In the genomic region with DNA sequence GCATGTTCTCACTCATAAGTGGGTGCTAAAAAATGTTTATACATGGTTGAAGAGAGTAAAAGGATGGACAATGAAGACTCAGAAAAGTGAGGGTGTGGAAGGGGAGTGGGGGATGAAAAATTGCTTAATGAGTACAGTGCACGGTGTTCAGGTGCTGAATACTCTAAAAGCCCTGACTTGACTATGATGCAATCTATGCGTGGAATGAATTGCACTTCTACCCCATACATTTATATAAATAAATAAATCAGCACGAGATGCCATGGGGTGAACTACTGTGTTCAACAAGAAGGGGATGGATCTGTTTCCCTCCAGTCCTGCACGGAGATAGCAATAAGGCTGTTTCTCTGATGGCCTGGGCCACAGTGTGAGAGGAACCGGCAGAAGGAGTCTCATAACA, we compare ENCODE assay signal across 20 cellular contexts.
DNase-seq lines count a peak whose midpoint lies in the region; ATAC-seq, FAIRE-seq and TF ChIP-seq lines count a peak whose summit lies in the region.
"Had no signal": no experiment of that assay in that cellular context is flagged by ENCODE, and none has a peak within 500 bp of the region (broad histone marks: within the 10 kb centered on the region; RNA-seq: fewer than 3 reads in every experiment).

No MANE protein-coding gene starts in this region.

- H2BK12ac ChIP-seq in mesenchymal stem cell (ENCODE audit: low read length in 2 of 2) (no peak overlapping the region), trophoblast cell (ENCODE audit: low read length) (peak overlapping the region; percentile 65)

- no peaks in the 10 kb centered on the region for H3K9me3 Mint-ChIP-seq in activated T-helper 2 cell treated with anti-CD3 and anti-CD28 coated beads, Interferon-gamma antibody, Interleukin-2, Interleukin-4, amounts not matched to agents 10 μg/mL and 5 μg/mL and 100 μg/mL, durations not matched to agents 14 hours and 24 hours and 36 hours
- H3K9me3 Mint-ChIP-seq: CD8-positive, alpha-beta T cell; H9 had no signal

- no peak overlapping the region for H2BK15ac ChIP-seq in mesenchymal stem cell (ENCODE audit: low read depth, poor library complexity, severe bottlenecking)

- no peak overlapping the region for H4K12ac ChIP-seq in trophoblast cell (ENCODE audit: low read depth, low read length)

- 0 out of 2 replicates have a peak, but pooled peaks cover 10% of the 10 kb centered on the region for H3K4me1 ChIP-seq in HepG2 (ENCODE audit: insufficient read depth, low read length)
- H3K4me1 ChIP-seq in right lobe of liver: no peaks in the 10 kb centered on the region
- H3K4me1 ChIP-seq in mesenchymal stem cell (ENCODE audit: control insufficient read depth, insufficient read depth, low read depth, low read length): peaks cover 2% of the 10 kb centered on the region
- peaks cover 0 to 3% of the 10 kb centered on the region in 2 experiments for H3K4me1 ChIP-seq in trophoblast cell (ENCODE audit: control insufficient read depth in 1 of 2, insufficient read depth in 2 of 2, low read length in 2 of 2)
- no peaks in the 10 kb centered on the region for H3K4me1 ChIP-seq in GM23248 (ENCODE audit: insufficient read depth)
- H3K4me1 ChIP-seq: BLaER1 had no signal

- H3K79me1 ChIP-seq in mesenchymal stem cell (replicated peaks; ENCODE audit: low read length, poor library complexity, severe bottlenecking): no peaks in the 10 kb centered on the region
- peaks cover 3% of the 10 kb centered on the region for H3K79me1 ChIP-seq in trophoblast cell (ENCODE audit: low read length)

- intact Hi-C loops in HepG2 (cut with micrococcal nuclease; ENCODE audit: unreplicated experiment): no loop called here
- intact Hi-C loops in right lobe of liver (cut with DNase I): no loop called here
- intact Hi-C loops in activated T-helper 2 cell treated with anti-CD3 and anti-CD28 coated beads, Interferon-gamma antibody, Interleukin-2, Interleukin-4, amounts not matched to agents 10 μg/mL and 5 μg/mL and 100 μg/mL, durations not matched to agents 14 hours and 24 hours and 36 hours (cut with micrococcal nuclease): no loop called here

- no peaks in the 10 kb centered on the region for H3K4me1 Mint-ChIP-seq in activated T-helper 2 cell treated with anti-CD3 and anti-CD28 coated beads, Interferon-gamma antibody, Interleukin-2, Interleukin-4, amounts not matched to agents 10 μg/mL and 5 μg/mL and 100 μg/mL, durations not matched to agents 14 hours and 24 hours and 36 hours (ENCODE audit: low read depth)
- H3K4me1 Mint-ChIP-seq: B cell; CD4-positive, CD25-positive, alpha-beta regulatory T cell had no signal

- TF ChIP-seq CTCF in HepG2 (CRISPR knock-in tag; IDR thresholded peaks at IDR 0.05) (no peak), right lobe of liver (IDR thresholded peaks at IDR 0.05) (no peak)

- no peaks in the 10 kb centered on the region for H3K36me3 Mint-ChIP-seq in activated T-helper 2 cell treated with anti-CD3 and anti-CD28 coated beads, Interferon-gamma antibody, Interleukin-2, Interleukin-4, amounts not matched to agents 10 μg/mL and 5 μg/mL and 100 μg/mL, durations not matched to agents 14 hours and 24 hours and 36 hours (ENCODE audit: low read depth)
- H3K36me3 Mint-ChIP-seq: CD4-positive, CD25-positive, alpha-beta regulatory T cell; CD8-positive, alpha-beta T cell had no signal

- H3K4me3 ChIP-seq in HepG2 (replicated peaks in 1 of 3; ENCODE audit: insufficient read depth in 1 of 3, low read depth in 2 of 3, low read length in 3 of 3) (no peak overlapping the region), right lobe of liver (no peak overlapping the region), mesenchymal stem cell (ENCODE audit: insufficient read depth in 1 of 2, low read depth in 1 of 2, low read length in 2 of 2) (no peak overlapping the region), trophoblast cell (ENCODE audit: low read depth, low read length) (no peak overlapping the region), GM23248 (no peak overlapping the region)
- H3K4me3 ChIP-seq: BLaER1 had no signal

- H3K14ac ChIP-seq in mesenchymal stem cell (ENCODE audit: low read length in 2 of 2) (no peak overlapping the region), trophoblast cell (ENCODE audit: low read length) (no peak overlapping the region)

- no peak for DNase-seq in HepG2 (ENCODE audit: low spot score)
- DNase-seq in right lobe of liver: no peak
- DNase-seq in mesenchymal stem cell: no peak
- no peak for DNase-seq in trophoblast cell
- DNase-seq in GM23248: no peak
- DNase-seq in activated T-helper 2 cell treated with anti-CD3 and anti-CD28 coated beads, Interferon-gamma antibody, Interleukin-2, Interleukin-4, amounts not matched to agents 10 μg/mL and 5 μg/mL and 100 μg/mL, durations not matched to agents 14 hours and 24 hours and 36 hours (ENCODE audit: low spot score): no peak
- DNase-seq: Caco-2; CD4-positive, CD25-positive, alpha-beta regulatory T cell; CD8-positive, alpha-beta T cell; DMS153; DND-41; H9 had no signal

- no peak for FAIRE-seq in HepG2 (lab: Jason Lieb, UNC)
- FAIRE-seq: A204.1, G401.6, GM12892 had no signal

- in situ Hi-C loops in HepG2 (cut with HindIII; ENCODE audit: extremely low pct_ligation_motif_present, low pct_unique_long_range_greater_than_20kb): no loop called here
- in situ Hi-C loops in GM23248 (cut with MboI): no loop called here

- H3K9ac ChIP-seq in HepG2 (ENCODE audit: insufficient read depth, low read depth, low read length): no peak overlapping the region
- H3K9ac ChIP-seq in mesenchymal stem cell (ENCODE audit: low read length): no peak overlapping the region
- no peak overlapping the region for H3K9ac ChIP-seq in trophoblast cell (ENCODE audit: low read length)
- H3K9ac ChIP-seq in GM23248: no peak overlapping the region
- H3K9ac ChIP-seq: BLaER1 had no signal

- peak overlapping the region; percentile 68 for H2AK5ac ChIP-seq in mesenchymal stem cell (ENCODE audit: low read length, severe bottlenecking)
- H2AK5ac ChIP-seq in trophoblast cell (ENCODE audit: low read length): no peak overlapping the region

- H3K9me2 ChIP-seq in GM23248 (ENCODE audit: insufficient read depth): no peaks in the 10 kb centered on the region

- H4K8ac ChIP-seq in mesenchymal stem cell (ENCODE audit: low read length) (peak overlapping the region; percentile 77), trophoblast cell (ENCODE audit: low read depth, low read length) (no peak overlapping the region)

- H3K18ac ChIP-seq in mesenchymal stem cell (ENCODE audit: low read depth in 1 of 2, low read length in 2 of 2): no peak overlapping the region
- H3K18ac ChIP-seq in trophoblast cell (ENCODE audit: low read length): no peak overlapping the region

- no peak overlapping the region for H3K4me3 Mint-ChIP-seq in activated T-helper 2 cell treated with anti-CD3 and anti-CD28 coated beads, Interferon-gamma antibody, Interleukin-2, Interleukin-4, amounts not matched to agents 10 μg/mL and 5 μg/mL and 100 μg/mL, durations not matched to agents 14 hours and 24 hours and 36 hours (ENCODE audit: low read depth)
- H3K4me3 Mint-ChIP-seq: B cell; CD4-positive, CD25-positive, alpha-beta regulatory T cell; CD8-positive, alpha-beta T cell; H9 had no signal

- ATAC-seq in HepG2 (no peak), right lobe of liver (no peak)
- ATAC-seq: CD8-positive, alpha-beta T cell; HCT116 had no signal

- TF ChIP-seq POLR2A in HepG2 (IDR thresholded peaks at IDR 0.05; ENCODE audit: insufficient read depth in 1 of 2, low read depth in 2 of 2, low read length in 2 of 2) (no peak), right lobe of liver (IDR thresholded peaks at IDR 0.05) (no peak)

- CTCF ChIA-PET in HepG2 (lab: Yijun Ruan, JAX; ENCODE audit: low intra/inter-chr PET ratio, low total read pairs): no interaction called here

- no peak overlapping the region for H3K27ac Mint-ChIP-seq in activated T-helper 2 cell treated with anti-CD3 and anti-CD28 coated beads, Interferon-gamma antibody, Interleukin-2, Interleukin-4, amounts not matched to agents 10 μg/mL and 5 μg/mL and 100 μg/mL, durations not matched to agents 14 hours and 24 hours and 36 hours
- H3K27ac Mint-ChIP-seq: B cell; CD4-positive, CD25-positive, alpha-beta regulatory T cell; CD8-positive, alpha-beta T cell; H9 had no signal

- H4K20me1 ChIP-seq in HepG2 (ENCODE audit: insufficient read depth, low read length) (no peaks in the 10 kb centered on the region), GM23248 (ENCODE audit: insufficient read depth) (no peaks in the 10 kb centered on the region)
- H4K20me1 ChIP-seq: BLaER1 had no signal

- H3F3A ChIP-seq in GM23248 (ENCODE audit: insufficient read depth): no peaks in the 10 kb centered on the region

- no peak for TF ChIP-seq EP300 in HepG2 (IDR thresholded peaks at IDR 0.05; ENCODE audit: low read depth in 2 of 2, low read length in 2 of 2)
- TF ChIP-seq EP300 in HepG2 (CRISPR knock-in tag; IDR thresholded peaks at IDR 0.05; ENCODE audit: borderline replicate concordance): no peak

- H3K27me3 ChIP-seq in HepG2 (ENCODE audit: control insufficient read depth in 1 of 2, insufficient read depth in 2 of 2, low read length in 2 of 2) (no peaks in the 10 kb centered on the region), right lobe of liver (no peaks in the 10 kb centered on the region), mesenchymal stem cell (ENCODE audit: control insufficient read depth in 1 of 2, insufficient read depth in 1 of 2, low read length in 2 of 2) (peaks cover 0 to 8% of the 10 kb centered on the region in 2 experiments), trophoblast cell (ENCODE audit: insufficient read depth, low read length) (no peaks in the 10 kb centered on the region), GM23248 (replicated peaks; ENCODE audit: insufficient read depth) (no peaks in the 10 kb centered on the region; the same call in 1 of the 2 replicates)
- H3K27me3 ChIP-seq: BLaER1 had no signal

- H3K79me2 ChIP-seq in HepG2 (ENCODE audit: insufficient read depth, low read length): no peaks in the 10 kb centered on the region
- no peaks in the 10 kb centered on the region for H3K79me2 ChIP-seq in trophoblast cell (ENCODE audit: control insufficient read depth, insufficient read depth, low read length, poor library complexity)
- no peaks in the 10 kb centered on the region for H3K79me2 ChIP-seq in GM23248 (ENCODE audit: insufficient read depth)

- 39% methylated on average over 5 of the region's 5 CpGs for WGBS in HepG2 (ENCODE audit: low lambda C conversion rate)
- WGBS in right lobe of liver (ENCODE audit: insufficient coverage, low coverage, low lambda C conversion rate, missing lambda C conversion rate): 56% methylated on average over 3 of the region's 5 CpGs
- 34% methylated on average over 3 of the region's 5 CpGs for WGBS in mesenchymal stem cell
- no CpG with 5 or more reads among the region's 5 CpGs for WGBS in trophoblast cell (ENCODE audit: extremely low coverage, insufficient coverage, insufficient read length)
- WGBS in GM23248 (ENCODE audit: low coverage in 1 of 2, low lambda C conversion rate in 2 of 2, missing lambda C conversion rate in 2 of 2), 2 experiments: 29 to 33% methylated on average over 5 of the region's 5 CpGs

- H3K9me3 ChIP-seq in HepG2 (ENCODE audit: low read length) (no peaks in the 10 kb centered on the region), right lobe of liver (no peaks in the 10 kb centered on the region), mesenchymal stem cell (ENCODE audit: control insufficient read depth, low read length) (no peaks in the 10 kb centered on the region), trophoblast cell (ENCODE audit: insufficient read depth, low read depth, low read length) (no peaks in the 10 kb centered on the region), GM23248 (ENCODE audit: low read depth) (no peaks in the 10 kb centered on the region)
- H3K9me3 ChIP-seq: BLaER1, Caco-2 had no signal

- H4K91ac ChIP-seq in mesenchymal stem cell (ENCODE audit: low read length): no peak overlapping the region
- H4K91ac ChIP-seq in trophoblast cell (ENCODE audit: low read depth, low read length): no peak overlapping the region

- H3K27me3 Mint-ChIP-seq in activated T-helper 2 cell treated with anti-CD3 and anti-CD28 coated beads, Interferon-gamma antibody, Interleukin-2, Interleukin-4, amounts not matched to agents 10 μg/mL and 5 μg/mL and 100 μg/mL, durations not matched to agents 14 hours and 24 hours and 36 hours (ENCODE audit: low read depth): no peaks in the 10 kb centered on the region
- H3K27me3 Mint-ChIP-seq: B cell; CD4-positive, CD25-positive, alpha-beta regulatory T cell had no signal

- no peak overlapping the region for H3K23ac ChIP-seq in mesenchymal stem cell (ENCODE audit: low read length in 2 of 2)
- H3K23ac ChIP-seq in trophoblast cell (ENCODE audit: low read length): no peak overlapping the region

- H2AFZ ChIP-seq in HepG2 (ENCODE audit: low read length) (no peak overlapping the region), mesenchymal stem cell (ENCODE audit: low read depth, low read length) (no peak overlapping the region), trophoblast cell (ENCODE audit: insufficient read depth, low read length, poor library complexity) (no peak overlapping the region), GM23248 (no peak overlapping the region)

- H2BK120ac ChIP-seq in mesenchymal stem cell (ENCODE audit: low read depth, low read length) (no peak overlapping the region), trophoblast cell (ENCODE audit: insufficient read depth, low read length, poor library complexity) (no peak overlapping the region)

- no TSS peak for BruUV-seq in HepG2 (replicated peaks; lab: Mats Ljungman, UMichigan)

- TF ChIP-seq RAD21 in HepG2 (CRISPR knock-in tag; IDR thresholded peaks at IDR 0.05): no peak

- H3K36me3 ChIP-seq in HepG2 (replicated peaks in 1 of 2; ENCODE audit: control insufficient read depth in 1 of 2, insufficient read depth in 2 of 2, low read length in 2 of 2) (no peaks in the 10 kb centered on the region), right lobe of liver (no peaks in the 10 kb centered on the region), mesenchymal stem cell (ENCODE audit: control insufficient read depth in 1 of 2, insufficient read depth in 2 of 2, low read depth in 1 of 2, low read length in 2 of 2) (no peaks in the 10 kb centered on the region), trophoblast cell (ENCODE audit: control insufficient read depth in 1 of 2, insufficient read depth in 2 of 2, low read length in 2 of 2) (no peaks in the 10 kb centered on the region), GM23248 (ENCODE audit: low read depth) (no peaks in the 10 kb centered on the region)
- H3K36me3 ChIP-seq: BLaER1 had no signal

- POLR2A ChIA-PET in HepG2 (lab: Yijun Ruan, JAX): no interaction called here

- H3K27ac ChIP-seq in HepG2 (ENCODE audit: extremely low read length, insufficient read depth, low read length) (no peak overlapping the region), right lobe of liver (no peak overlapping the region), mesenchymal stem cell (ENCODE audit: low read length, poor library complexity, severe bottlenecking) (no peak overlapping the region), trophoblast cell (ENCODE audit: low read depth, low read length) (no peak overlapping the region), GM23248 (no peak overlapping the region)
- H3K27ac ChIP-seq: 22Rv1, BLaER1, C4-2B had no signal

- no peak overlapping the region for H3K4ac ChIP-seq in mesenchymal stem cell (ENCODE audit: low read depth in 1 of 2, low read length in 2 of 2)
- no peak overlapping the region for H3K4ac ChIP-seq in trophoblast cell (ENCODE audit: low read depth, low read length)

- H2BK5ac ChIP-seq in mesenchymal stem cell (ENCODE audit: low read depth, low read length, poor library complexity, severe bottlenecking): no peak overlapping the region
- H2BK5ac ChIP-seq in trophoblast cell (ENCODE audit: low read depth, low read length, poor library complexity): no peak overlapping the region

- no peak overlapping the region for H3K4me2 ChIP-seq in HepG2 (ENCODE audit: low read depth, low read length)
- no peak overlapping the region for H3K4me2 ChIP-seq in mesenchymal stem cell (ENCODE audit: low read length, poor library complexity, severe bottlenecking)
- no peak overlapping the region for H3K4me2 ChIP-seq in trophoblast cell (ENCODE audit: low read length)
- H3K4me2 ChIP-seq in GM23248 (ENCODE audit: unreplicated experiment): no peak overlapping the region
- H3K4me2 ChIP-seq: BLaER1 had no signal
